ENCODE assay signal across 33 cellular contexts in the genomic region with DNA sequence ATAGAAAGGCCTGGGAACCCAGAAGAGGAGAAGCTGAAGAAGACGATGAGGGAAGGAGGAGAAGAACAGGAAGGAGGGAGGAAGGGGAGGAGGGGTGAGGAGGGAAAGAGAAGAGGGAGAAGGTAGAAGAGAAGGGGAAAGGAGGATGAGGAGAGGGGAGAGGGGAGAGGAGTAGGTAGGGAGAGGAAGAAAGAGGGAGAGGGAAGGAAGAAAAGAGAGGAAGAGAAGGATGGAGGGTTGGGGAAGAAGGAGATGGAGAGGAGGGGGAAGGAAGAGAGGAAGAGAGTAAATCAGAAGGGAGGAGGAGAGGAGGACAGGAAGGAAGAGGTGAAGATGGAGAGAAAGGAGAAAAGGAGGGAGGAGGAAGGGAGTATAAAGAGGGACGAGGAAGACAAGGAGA.
"Had no signal": no experiment of that assay in that cellular context is flagged by ENCODE, and none has a peak within 500 bp of the region (broad histone marks: within the 10 kb centered on the region; RNA-seq: fewer than 3 reads in every experiment).

No MANE protein-coding gene starts in this region.

- H3K4me3 ChIP-seq: adrenal gland, ascending aorta, body of pancreas, breast epithelium, cardiac muscle cell had no signal

- H3K27ac ChIP-seq: adrenal gland, ascending aorta, body of pancreas, brain microvascular endothelial cell, breast epithelium, cardiac muscle cell had no signal

- DNase-seq: activated effector memory CD4-positive, alpha-beta T cell treated with anti-CD3 and anti-CD28 coated beads, Interleukin-2, amount 50 U/mL, for 16 hours; activated effector memory CD4-positive, alpha-beta T cell treated with Interleukin-2 at 50 U/mL for 16 hours; activated gamma-delta T cell; activated gamma-delta T cell treated with Interleukin-2 at 50 U/mL for 16 hours; activated naive CD4-positive, alpha-beta T cell; activated naive CD4-positive, alpha-beta T cell treated with anti-CD3 and anti-CD28 coated beads for 36 hours; activated naive CD4-positive, alpha-beta T cell treated with anti-CD3 and anti-CD28 coated beads, Interleukin-2, amount 10 ng/mL, durations not matched to agents 7 days and 5 days; activated naive CD4-positive, alpha-beta T cell treated with anti-CD3 and anti-CD28 coated beads, Interleukin-2, amount 50 U/mL, for 16 hours; activated naive CD4-positive, alpha-beta T cell treated with Interleukin-2 at 50 U/mL for 16 hours; activated naive CD8-positive, alpha-beta T cell treated with anti-CD3 and anti-CD28 coated beads for 36 hours; activated naive CD8-positive, alpha-beta T cell treated with anti-CD3 and anti-CD28 coated beads, Interleukin-2, amount 10 ng/mL, durations not matched to agents 7 days and 5 days; activated naive CD8-positive, alpha-beta T cell treated with anti-CD3 and anti-CD28 coated beads, Interleukin-2, amount 50 U/mL, for 24 hours; activated T-cell treated with anti-CD3 and anti-CD28 coated beads, Interleukin-2, amount 50 U/mL, for 24 hours; activated T-cell treated with anti-CD3 and anti-CD28 coated beads, Interleukin-2, amount 50 U/mL, for 4 hours; activated T-cell treated with anti-CD3 and anti-CD28 coated beads, Interleukin-2, amount 50 U/mL, for 48 hours; activated T-cell treated with anti-CD3 and anti-CD28 coated beads, Interleukin-2, amount 50 U/mL, for 72 hours; adrenal gland; amniotic stem cell; amygdala; anterior cingulate cortex; aorta; body of pancreas; brain microvascular endothelial cell; caudate nucleus; central memory CD4-positive, alpha-beta T cell; cerebellar nuclear complex had no signal

- H3K9me3 ChIP-seq: adrenal gland, ascending aorta, body of pancreas, breast epithelium had no signal

- H3K4me1 ChIP-seq: adrenal gland, ascending aorta, body of pancreas, breast epithelium had no signal

- ATAC-seq: activated naive CD4-positive, alpha-beta T cell treated with anti-CD3 and anti-CD28 coated beads, Interleukin-2, amount 50 U/mL, for 72 hours; activated naive CD8-positive, alpha-beta T cell treated with anti-CD3 and anti-CD28 coated beads, Interleukin-2, amount 50 U/mL, for 24 hours; activated T-cell treated with anti-CD3 and anti-CD28 coated beads, Interleukin-2, amount 50 U/mL, for 4 hours; activated T-cell treated with anti-CD3 and anti-CD28 coated beads, Interleukin-2, amount 50 U/mL, for 72 hours; activated T-helper 17 cell treated with anti-CD3 and anti-CD28 coated beads, Interleukin-2, amount 50 U/mL, for 72 hours; body of pancreas had no signal

- FAIRE-seq: astrocyte, bronchial epithelial cell had no signal

- H3K27me3 ChIP-seq: adrenal gland, ascending aorta, body of pancreas, brain microvascular endothelial cell, breast epithelium had no signal

- H3K36me3 ChIP-seq: adrenal gland, ascending aorta, brain microvascular endothelial cell, breast epithelium, cardiac muscle cell had no signal
